ENCODE assay signal across 18 cellular contexts in genomic region chr15:71874245-71874644, GRCh38.
A peak's percentile ranks its signal among the peaks of the same experiment; 100 is the strongest.
DNase-seq lines count a peak whose midpoint lies in the region; ATAC-seq and TF ChIP-seq lines count a peak whose summit lies in the region.
"Had no signal": no experiment of that assay in that cellular context is flagged by ENCODE, and none has a peak within 500 bp of the region (broad histone marks: within the 10 kb centered on the region; RNA-seq: fewer than 3 reads in every experiment).

No MANE protein-coding gene starts in this region.

- no peak overlapping the region for H3K27ac ChIP-seq in tibial nerve
- H3K27ac ChIP-seq: Peyer's patch had no signal

- H3K36me3 ChIP-seq in tibial nerve: peaks cover 0 to 60% (median 0%) of the 10 kb centered on the region in 3 donors

- TF ChIP-seq EP300 in tibial nerve (IDR thresholded peaks at IDR 0.05): no peak

- no peaks in the 10 kb centered on the region for H3K9me3 Mint-ChIP-seq in IgD-negative memory B cell
- no peaks in the 10 kb centered on the region for H3K9me3 Mint-ChIP-seq in stimulated activated memory B cell treated with anti-CD40 and anti-IgM and Interleukin-4, amounts not matched to agents 10 μg/mL and 1 μg/mL and 100 μg/mL, for 72 hours
- H3K9me3 Mint-ChIP-seq: CD4-positive, alpha-beta T cell had no signal

- H3K4me3 Mint-ChIP-seq in IgD-negative memory B cell: no peak overlapping the region
- H3K4me3 Mint-ChIP-seq in stimulated activated memory B cell treated with anti-CD40 and anti-IgM and Interleukin-4, amounts not matched to agents 10 μg/mL and 1 μg/mL and 100 μg/mL, for 72 hours: no peak overlapping the region
- H3K4me3 Mint-ChIP-seq: B cell; CD4-positive, alpha-beta T cell had no signal

- ATAC-seq in GM21423 (IDR thresholded peaks at IDR 0.05; ENCODE audit: unreplicated experiment) (peak; percentile 46), HG02798 (IDR thresholded peaks at IDR 0.05; ENCODE audit: poor library complexity, unreplicated experiment) (no peak)
- peak; percentile 79 for ATAC-seq in stimulated activated memory B cell treated with anti-CD40 and anti-IgM and Interleukin-4, amounts not matched to agents 10 μg/mL and 1 μg/mL and 100 μg/mL, for 72 hours
- ATAC-seq: Right ventricle myocardium inferior had no signal

- no peak for TF ChIP-seq POLR2A in tibial nerve (IDR thresholded peaks at IDR 0.05)

- H3K9me3 ChIP-seq in tibial nerve: no peaks in the 10 kb centered on the region
- H3K9me3 ChIP-seq: Peyer's patch had no signal

- no peaks in the 10 kb centered on the region for H3K27me3 ChIP-seq in tibial nerve
- H3K27me3 ChIP-seq: Peyer's patch had no signal

- DNase-seq in GM13977 (ENCODE audit: low spot score) (peak; percentile 38), tibial nerve (ENCODE audit: low spot score in 2 of 2) (no peak), medulla oblongata (ENCODE audit: extremely low spot score) (no peak)
- no peak for DNase-seq in stimulated activated CD4-positive, alpha-beta T cell treated with anti-CD3 and anti-CD28 coated beads, Interleukin-15, amount 100 ng/mL, for 24 hours
- DNase-seq: Calu3; CD4-positive, alpha-beta T cell; KG1; NCI-H146; NCI-H2081; NCI-H510A; Peyer's patch; T-helper 9 cell had no signal

- in situ Hi-C loops in GM13977 (cut with MboI; ENCODE audit: low pct_unique_long_range_greater_than_20kb, low sequenced_read_pairs, unreplicated experiment): no loop called here

- no peak overlapping the region for H3K4me3 ChIP-seq in tibial nerve
- H3K4me3 ChIP-seq: Peyer's patch had no signal

- no peaks in the 10 kb centered on the region for H3K27me3 Mint-ChIP-seq in IgD-negative memory B cell
- no peaks in the 10 kb centered on the region for H3K27me3 Mint-ChIP-seq in stimulated activated memory B cell treated with anti-CD40 and anti-IgM and Interleukin-4, amounts not matched to agents 10 μg/mL and 1 μg/mL and 100 μg/mL, for 72 hours
- H3K27me3 Mint-ChIP-seq: B cell; CD4-positive, alpha-beta T cell had no signal

- TF ChIP-seq CTCF in GM13977 (IDR thresholded peaks at IDR 0.05; ENCODE audit: extremely low read depth, insufficient read depth, missing control alignments) (no peak), tibial nerve (IDR thresholded peaks at IDR 0.05) (no peak)

- no peaks in the 10 kb centered on the region for H3K4me1 ChIP-seq in tibial nerve
- H3K4me1 ChIP-seq: Peyer's patch had no signal

- peak overlapping the region in 2 of 3 donors; percentile 6 to 36 for H3K27ac Mint-ChIP-seq in IgD-negative memory B cell
- peak overlapping the region; percentile 27 for H3K27ac Mint-ChIP-seq in stimulated activated memory B cell treated with anti-CD40 and anti-IgM and Interleukin-4, amounts not matched to agents 10 μg/mL and 1 μg/mL and 100 μg/mL, for 72 hours
- H3K27ac Mint-ChIP-seq: B cell; CD4-positive, alpha-beta T cell had no signal

- 82 to 90% methylated on average over 3 of the region's 3 CpGs for WGBS in tibial nerve, 2 donors

- peaks cover 0 to 12% (median 0%) of the 10 kb centered on the region in 3 donors for H3K4me1 Mint-ChIP-seq in IgD-negative memory B cell
- H3K4me1 Mint-ChIP-seq in stimulated activated memory B cell treated with anti-CD40 and anti-IgM and Interleukin-4, amounts not matched to agents 10 μg/mL and 1 μg/mL and 100 μg/mL, for 72 hours: peaks cover 12% of the 10 kb centered on the region
- H3K4me1 Mint-ChIP-seq: B cell had no signal

- peaks cover 4% of the 10 kb centered on the region for H3K36me3 Mint-ChIP-seq in IgD-negative memory B cell
- peaks cover 46% of the 10 kb centered on the region for H3K36me3 Mint-ChIP-seq in stimulated activated memory B cell treated with anti-CD40 and anti-IgM and Interleukin-4, amounts not matched to agents 10 μg/mL and 1 μg/mL and 100 μg/mL, for 72 hours
